Comparison of ENCODE assay signal across 15 cellular contexts in genomic region chr4:100786481-100786880, GRCh38.
DNase-seq lines count a peak whose midpoint lies in the region; ATAC-seq, FAIRE-seq and TF ChIP-seq lines count a peak whose summit lies in the region.
"Had no signal": no experiment of that assay in that cellular context is flagged by ENCODE, and none has a peak within 500 bp of the region (broad histone marks: within the 10 kb centered on the region; RNA-seq: fewer than 3 reads in every experiment).

No MANE protein-coding gene starts in this region.

- no peaks in the 10 kb centered on the region for H3K9me3 Mint-ChIP-seq in osteocyte (ENCODE audit: unreplicated experiment)
- H3K9me3 Mint-ChIP-seq in naive thymus-derived CD8-positive, alpha-beta T cell = peaks cover 0 to 4% (median 0%) of the 10 kb centered on the region in 9 donors

- ATAC-seq in gastroesophageal sphincter (peak; percentile 25), lower lobe of right lung (no peak)
- ATAC-seq in naive thymus-derived CD8-positive, alpha-beta T cell = no peak
- ATAC-seq: HCT116 had no signal

- dilution Hi-C loops in endothelial cell of umbilical vein (cut with MboI; ENCODE audit: extremely low pct_ligation_motif_present, low sequenced_read_pairs) = no loop called here

- H3K4me3 ChIP-seq in endothelial cell of umbilical vein (replicated peaks in 1 of 3; ENCODE audit: insufficient read depth in 1 of 3, low read depth in 1 of 3, low read length in 3 of 3) (no peak overlapping the region), gastroesophageal sphincter (no peak overlapping the region), lower lobe of right lung (no peak overlapping the region)
- H3K4me3 ChIP-seq: BLaER1, GM23248 had no signal

- no peaks in the 10 kb centered on the region for H3K4me1 Mint-ChIP-seq in osteocyte (ENCODE audit: unreplicated experiment)
- H3K4me1 Mint-ChIP-seq in naive thymus-derived CD8-positive, alpha-beta T cell = no peaks in the 10 kb centered on the region

- CTCF ChIA-PET in endothelial cell of umbilical vein (lab: Charles Lee) = interaction anchor here (0.6 to 1.3 kb wide), 3 partner anchors 10 to 693 kb away, joined by 3 to 4 read pairs (median 3); no protein-coding TSS in a partner anchor

- TF ChIP-seq CTCF in endothelial cell of umbilical vein (IDR thresholded peaks at IDR 0.05; ENCODE audit: extremely low read depth in 1 of 2, insufficient read depth in 1 of 2, low read depth in 1 of 2, low read length in 2 of 2) (no peak), gastroesophageal sphincter (IDR thresholded peaks at IDR 0.05) (no peak), lower lobe of right lung (IDR thresholded peaks at IDR 0.05) (no peak), osteocyte (IDR thresholded peaks at IDR 0.05) (no peak)

- H3K36me3 ChIP-seq in endothelial cell of umbilical vein (ENCODE audit: control insufficient read depth in 2 of 2, extremely low read depth in 1 of 2, insufficient read depth in 2 of 2, low read length in 2 of 2) = no peaks in the 10 kb centered on the region
- no peaks in the 10 kb centered on the region for H3K36me3 ChIP-seq in gastroesophageal sphincter
- H3K36me3 ChIP-seq in lower lobe of right lung = no peaks in the 10 kb centered on the region
- H3K36me3 ChIP-seq: BLaER1 had no signal

- no peaks in the 10 kb centered on the region for H3K9me3 ChIP-seq in endothelial cell of umbilical vein (replicated peaks; ENCODE audit: control insufficient read depth, insufficient read depth, low read length)
- H3K9me3 ChIP-seq in gastroesophageal sphincter = no peaks in the 10 kb centered on the region
- no peaks in the 10 kb centered on the region for H3K9me3 ChIP-seq in lower lobe of right lung
- H3K9me3 ChIP-seq: BLaER1 had no signal

- H3K27ac ChIP-seq in endothelial cell of umbilical vein (ENCODE audit: insufficient read depth, low read depth, low read length) (no peak overlapping the region), gastroesophageal sphincter (no peak overlapping the region), lower lobe of right lung (no peak overlapping the region)
- H3K27ac ChIP-seq: BLaER1, GM23248 had no signal

- H3K27me3 ChIP-seq in endothelial cell of umbilical vein (ENCODE audit: control insufficient read depth in 2 of 2, insufficient read depth in 2 of 2, low read length in 2 of 2) = no peaks in the 10 kb centered on the region
- no peaks in the 10 kb centered on the region for H3K27me3 ChIP-seq in gastroesophageal sphincter
- no peaks in the 10 kb centered on the region for H3K27me3 ChIP-seq in lower lobe of right lung (ENCODE audit: low read depth)
- H3K27me3 ChIP-seq: BLaER1 had no signal

- no peak overlapping the region for H3K27ac Mint-ChIP-seq in osteocyte (ENCODE audit: unreplicated experiment)
- H3K27ac Mint-ChIP-seq in naive thymus-derived CD8-positive, alpha-beta T cell = no peak overlapping the region

- peak; percentile 54 for FAIRE-seq in endothelial cell of umbilical vein (lab: Jason Lieb, UNC)
- FAIRE-seq: H54 had no signal

- no peaks in the 10 kb centered on the region for H3K79me2 ChIP-seq in endothelial cell of umbilical vein (ENCODE audit: control insufficient read depth, insufficient read depth, low read length)

- H3K9ac ChIP-seq in endothelial cell of umbilical vein (replicated peaks; ENCODE audit: extremely low read depth, insufficient read depth, low read length) = no peak overlapping the region
- H3K9ac ChIP-seq: BLaER1, GM23248 had no signal

- H3K4me2 ChIP-seq in endothelial cell of umbilical vein (ENCODE audit: insufficient read depth, low read length) = no peak overlapping the region
- H3K4me2 ChIP-seq: BLaER1 had no signal

- H3K4me3 Mint-ChIP-seq in osteocyte (ENCODE audit: unreplicated experiment) = no peak overlapping the region
- no peak overlapping the region for H3K4me3 Mint-ChIP-seq in naive thymus-derived CD8-positive, alpha-beta T cell

- no TSS peak for BruUV-seq in endothelial cell of umbilical vein (replicated peaks; lab: Mats Ljungman, UMichigan)

- no peaks in the 10 kb centered on the region for H3K36me3 Mint-ChIP-seq in osteocyte (ENCODE audit: unreplicated experiment)
- H3K36me3 Mint-ChIP-seq in naive thymus-derived CD8-positive, alpha-beta T cell = no peaks in the 10 kb centered on the region

- H3K27me3 Mint-ChIP-seq in osteocyte (ENCODE audit: unreplicated experiment) = peaks cover 12% of the 10 kb centered on the region
- peaks cover 0 to 2% (median 0%) of the 10 kb centered on the region in 5 donors for H3K27me3 Mint-ChIP-seq in naive thymus-derived CD8-positive, alpha-beta T cell

- H3K4me1 ChIP-seq in endothelial cell of umbilical vein (ENCODE audit: control insufficient read depth, extremely low read depth, insufficient read depth, low read length) (no peaks in the 10 kb centered on the region), gastroesophageal sphincter (no peaks in the 10 kb centered on the region), lower lobe of right lung (no peaks in the 10 kb centered on the region)
- H3K4me1 ChIP-seq: BLaER1 had no signal

- TF ChIP-seq POLR2A in endothelial cell of umbilical vein (IDR thresholded peaks at IDR 0.05; ENCODE audit: low read depth, low read length) = no peak
- TF ChIP-seq POLR2A in gastroesophageal sphincter (IDR thresholded peaks at IDR 0.05) = no peak

- intact Hi-C loops in endothelial cell of umbilical vein (cut with micrococcal nuclease) = loop anchor here (5.0 kb wide), 1 partner anchor 1224 kb away; the partner anchor contains the start of gene TRMT10A
- intact Hi-C loops in lower lobe of right lung (cut with DNase I) = no loop called here

- no peak overlapping the region for H2AFZ ChIP-seq in endothelial cell of umbilical vein (ENCODE audit: low read depth, low read length)
- H2AFZ ChIP-seq: GM23248 had no signal

- POLR2A ChIA-PET in endothelial cell of umbilical vein (lab: Charles Lee) = no interaction called here
- POLR2A ChIA-PET in naive thymus-derived CD8-positive, alpha-beta T cell (lab: Charles Lee) = no interaction called here

- no peak for TF ChIP-seq EP300 in gastroesophageal sphincter (IDR thresholded peaks at IDR 0.05)

- no peaks in the 10 kb centered on the region for H4K20me1 ChIP-seq in endothelial cell of umbilical vein (replicated peaks; ENCODE audit: control insufficient read depth, extremely low read depth, insufficient read depth, low read length)
- H4K20me1 ChIP-seq: BLaER1 had no signal

- WGBS in gastroesophageal sphincter (ENCODE audit: low coverage in 1 of 2), 2 donors = 43 to 80% methylated on average over 1 of the region's 1 CpG

- peak; percentile 16 for DNase-seq in amniotic epithelial cell (ENCODE audit: low read depth)
- DNase-seq in endothelial cell of umbilical vein (ENCODE audit: low read depth, low spot score) = peak; percentile 62
- DNase-seq in pulmonary artery endothelial cell (ENCODE audit: low read depth, low spot score) = peak; percentile 2
- no peak for DNase-seq in lower lobe of right lung
- DNase-seq in osteocyte (ENCODE audit: extremely low spot score, unreplicated experiment) = no peak
- no peak for DNase-seq in dedifferentiated amniotic fluid mesenchymal stem cell (ENCODE audit: extremely low spot score)
- no peak for DNase-seq in naive thymus-derived CD8-positive, alpha-beta T cell
- DNase-seq: AML-193, DMS 273 treated with DMSO at 0.1 percent for 48 hours, GM23248, IMR-90 had no signal

- H3K9me1 ChIP-seq in endothelial cell of umbilical vein (replicated peaks; ENCODE audit: control insufficient read depth, extremely low read depth, insufficient read depth, low read length) = no peaks in the 10 kb centered on the region

TF ChIP-seq in endothelial cell of umbilical vein, 7 proteins besides CTCF, POLR2A, EP300 and RAD21:
- TF ChIP-seq FOS (IDR thresholded peaks at IDR 0.05; ENCODE audit: borderline replicate concordance, insufficient read depth, low read length) = no peak
- TF ChIP-seq POLR2AphosphoS5 (IDR thresholded peaks at IDR 0.05; ENCODE audit: insufficient read depth, low read depth, low read length) = no peak
- no peak for TF ChIP-seq JUN (IDR thresholded peaks at IDR 0.05; ENCODE audit: borderline replicate concordance, insufficient read depth, insufficient read length, low read depth)
- TF ChIP-seq GATA2 (IDR thresholded peaks at IDR 0.05; ENCODE audit: insufficient read depth, insufficient read length, low read depth, low read length) = no peak
- no peak for TF ChIP-seq EZH2 (IDR thresholded peaks at IDR 0.05; ENCODE audit: borderline replicate concordance, low read depth, low read length, severe bottlenecking)
- no peak for TF ChIP-seq MYC (IDR thresholded peaks at IDR 0.05; ENCODE audit: low read depth, low read length)
- no peak for TF ChIP-seq MAX (IDR thresholded peaks at IDR 0.05; ENCODE audit: insufficient read depth, insufficient read length)

Comparison
In these comparisons a context has a peak if more than half of its experiments do, and no peak if none do; other contexts are left out.
1. DNase-seq: peak in amniotic epithelial cell (single experiment), endothelial cell of umbilical vein (single experiment) and pulmonary artery endothelial cell (single experiment); none in lower lobe of right lung (single experiment), osteocyte (single experiment), dedifferentiated amniotic fluid mesenchymal stem cell (single experiment) and naive thymus-derived CD8-positive, alpha-beta T cell (0 of 10).